32 cellular contexts compared by ENCODE assay signal in the genomic region with DNA sequence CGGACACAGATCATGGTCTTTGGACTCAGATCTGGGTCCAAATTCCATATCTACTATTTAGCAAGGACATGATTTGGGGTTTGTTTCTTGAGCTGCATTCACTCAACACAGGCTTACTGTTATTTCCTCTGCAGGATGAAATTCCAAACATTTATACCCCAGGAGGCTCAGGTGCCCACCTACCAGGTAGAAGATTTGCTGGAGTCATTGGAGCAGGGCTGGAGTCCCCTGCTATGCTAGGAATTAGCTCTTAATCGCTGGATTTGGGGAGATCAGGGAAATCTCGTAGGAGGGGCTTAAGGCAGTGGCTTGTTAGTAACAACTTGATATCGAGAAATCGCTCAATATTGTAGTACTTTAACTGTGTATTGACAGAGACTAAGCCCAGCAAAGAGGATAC.
"Had no signal": no experiment of that assay in that cellular context is flagged by ENCODE, and none has a peak within 500 bp of the region (broad histone marks: within the 10 kb centered on the region; RNA-seq: fewer than 3 reads in every experiment).

No MANE protein-coding gene starts in this region.

- H3K4me3 Mint-ChIP-seq: activated CD4-positive, alpha-beta memory T cell treated with anti-CD3 and anti-CD28 coated beads, Interleukin-2, amount 10 ng/mL, durations not matched to agents 7 days and 5 days; activated CD4-positive, alpha-beta T cell treated with anti-CD3 and anti-CD28 coated beads, Interleukin-2, amount 10 ng/mL, durations not matched to agents 7 days and 5 days; activated naive CD8-positive, alpha-beta T cell; activated T-cell treated with anti-CD3 and anti-CD28 coated beads, Interleukin-2, amount 50 U/mL, for 4 hours; activated T-helper 17 cell treated with anti-CD3 and anti-CD28 coated beads, Interleukin-2, amount 50 U/mL, for 72 hours; central memory CD8-positive, alpha-beta T cell; dendritic cell treated with granulocyte-macrophage colony-stimulating factor and Interleukin-4, amounts not matched to agents 40 ng/mL and 50 ng/mL, for 4 days; T-helper 17 cell; T-helper 2 cell treated with Interferon-gamma antibody and Interleukin-4, amounts not matched to agents 5 μg/mL and 100 μg/mL, for 36 hours had no signal

- DNase-seq: activated CD4-positive, alpha-beta memory T cell treated with anti-CD3 and anti-CD28 coated beads, Interleukin-2, amount 10 ng/mL, durations not matched to agents 7 days and 5 days; activated CD4-positive, alpha-beta T cell treated with anti-CD3 and anti-CD28 coated beads for 1 hour; activated CD4-positive, alpha-beta T cell treated with anti-CD3 and anti-CD28 coated beads for 4 hours; activated CD4-positive, alpha-beta T cell treated with anti-CD3 and anti-CD28 coated beads, Interleukin-2, amount 10 ng/mL, durations not matched to agents 7 days and 5 days; activated CD4-positive, alpha-beta T cell treated with anti-CD3 and anti-CD28 coated beads, Interleukin-2, amount 50 U/mL, for 4 hours; activated CD8-positive, alpha-beta memory T cell treated with anti-CD3 and anti-CD28 coated beads for 24 hours; activated effector memory CD4-positive, alpha-beta T cell treated with Interleukin-2 at 50 U/mL for 16 hours; activated gamma-delta T cell treated with Interleukin-2 at 50 U/mL for 16 hours; activated naive CD4-positive, alpha-beta T cell treated with anti-CD3 and anti-CD28 coated beads, Interleukin-2, amount 50 U/mL, for 16 hours; activated naive CD4-positive, alpha-beta T cell treated with Interleukin-2 at 50 U/mL for 16 hours; activated T-cell treated with anti-CD3 and anti-CD28 coated beads, Interleukin-2, amount 50 U/mL, for 4 hours; amniotic stem cell; anterior cingulate cortex; brain microvascular endothelial cell; dorsolateral prefrontal cortex; effector memory CD4-positive, alpha-beta T cell; erythroblast; foreskin keratinocyte; gastrocnemius medialis; glutamatergic neuron; heart left ventricle; T-helper 17 cell; T1000 had no signal

- H3K9me3 Mint-ChIP-seq: activated CD4-positive, alpha-beta memory T cell treated with anti-CD3 and anti-CD28 coated beads, Interleukin-2, amount 10 ng/mL, durations not matched to agents 7 days and 5 days; activated CD4-positive, alpha-beta T cell treated with anti-CD3 and anti-CD28 coated beads, Interleukin-2, amount 10 ng/mL, durations not matched to agents 7 days and 5 days; activated T-cell treated with anti-CD3 and anti-CD28 coated beads, Interleukin-2, amount 50 U/mL, for 4 hours; activated T-helper 17 cell treated with anti-CD3 and anti-CD28 coated beads, Interleukin-2, amount 50 U/mL, for 72 hours; central memory CD8-positive, alpha-beta T cell; dendritic cell treated with granulocyte-macrophage colony-stimulating factor and Interleukin-4, amounts not matched to agents 40 ng/mL and 50 ng/mL, for 4 days; T-helper 2 cell treated with Interferon-gamma antibody and Interleukin-4, amounts not matched to agents 5 μg/mL and 100 μg/mL, for 36 hours had no signal

- H3K36me3 ChIP-seq: brain microvascular endothelial cell, esophagus muscularis mucosa, gastrocnemius medialis, heart left ventricle had no signal

- H3K4me3 ChIP-seq: coronary artery, dorsolateral prefrontal cortex, esophagus muscularis mucosa, gastrocnemius medialis, heart left ventricle had no signal

- H3K36me3 Mint-ChIP-seq: activated naive CD8-positive, alpha-beta T cell had no signal

- H3K9me3 ChIP-seq: esophagus muscularis mucosa, gastrocnemius medialis, heart left ventricle had no signal

- H3K4me1 Mint-ChIP-seq: activated CD4-positive, alpha-beta memory T cell treated with anti-CD3 and anti-CD28 coated beads, Interleukin-2, amount 10 ng/mL, durations not matched to agents 7 days and 5 days; activated CD4-positive, alpha-beta T cell treated with anti-CD3 and anti-CD28 coated beads, Interleukin-2, amount 10 ng/mL, durations not matched to agents 7 days and 5 days; activated T-helper 17 cell treated with anti-CD3 and anti-CD28 coated beads, Interleukin-2, amount 50 U/mL, for 72 hours; central memory CD8-positive, alpha-beta T cell had no signal

- H3K27me3 ChIP-seq: brain microvascular endothelial cell, dorsolateral prefrontal cortex, esophagus muscularis mucosa, foreskin keratinocyte, gastrocnemius medialis, heart left ventricle had no signal

- ATAC-seq: activated T-cell treated with anti-CD3 and anti-CD28 coated beads, Interleukin-2, amount 50 U/mL, for 4 hours; activated T-helper 17 cell treated with anti-CD3 and anti-CD28 coated beads, Interleukin-2, amount 50 U/mL, for 72 hours; foreskin keratinocyte; gastrocnemius medialis; heart left ventricle; T-helper 17 cell had no signal

- H3K27ac Mint-ChIP-seq: activated CD4-positive, alpha-beta memory T cell treated with anti-CD3 and anti-CD28 coated beads, Interleukin-2, amount 10 ng/mL, durations not matched to agents 7 days and 5 days; activated CD4-positive, alpha-beta T cell treated with anti-CD3 and anti-CD28 coated beads, Interleukin-2, amount 10 ng/mL, durations not matched to agents 7 days and 5 days; activated naive CD8-positive, alpha-beta T cell; activated T-helper 17 cell treated with anti-CD3 and anti-CD28 coated beads, Interleukin-2, amount 50 U/mL, for 72 hours; dendritic cell treated with granulocyte-macrophage colony-stimulating factor and Interleukin-4, amounts not matched to agents 40 ng/mL and 50 ng/mL, for 4 days; T-helper 17 cell; T-helper 2 cell treated with Interferon-gamma antibody and Interleukin-4, amounts not matched to agents 5 μg/mL and 100 μg/mL, for 36 hours had no signal

- H3K4me1 ChIP-seq: esophagus muscularis mucosa, foreskin keratinocyte, gastrocnemius medialis, heart left ventricle had no signal

- H3K27ac ChIP-seq: brain microvascular endothelial cell, coronary artery, dorsolateral prefrontal cortex, esophagus muscularis mucosa, foreskin keratinocyte, gastrocnemius medialis, heart left ventricle had no signal

- H3K27me3 Mint-ChIP-seq: activated CD4-positive, alpha-beta T cell treated with anti-CD3 and anti-CD28 coated beads, Interleukin-2, amount 10 ng/mL, durations not matched to agents 7 days and 5 days; activated naive CD8-positive, alpha-beta T cell; activated T-helper 17 cell treated with anti-CD3 and anti-CD28 coated beads, Interleukin-2, amount 50 U/mL, for 72 hours; dendritic cell treated with granulocyte-macrophage colony-stimulating factor and Interleukin-4, amounts not matched to agents 40 ng/mL and 50 ng/mL, for 4 days had no signal

- FAIRE-seq: astrocyte, bronchial epithelial cell had no signal
